1 cellular context compared by ENCODE assay signal in genomic region chr1:26210471-26210870, GRCh38.
TF ChIP-seq lines count a peak whose summit lies in the region.

No MANE protein-coding gene starts in this region.

TF ChIP-seq in K562, 482 proteins besides CTCF, POLR2A, EP300 and RAD21:
- no peak for TF ChIP-seq HOXB6 (CRISPR knock-in tag; IDR thresholded peaks at IDR 0.05; ENCODE audit: borderline replicate concordance)
- no peak for TF ChIP-seq ZNF445 (CRISPR knock-in tag; IDR thresholded peaks at IDR 0.05; ENCODE audit: low read depth)
- TF ChIP-seq TBP (optimal IDR thresholded peaks at IDR 0.05; ENCODE audit: low read depth, low read length): no peak
